Comparison of ENCODE assay signal across 22 cellular contexts in genomic region chr16:64394061-64394460, GRCh38.
A peak's percentile ranks its signal among the peaks of the same experiment; 100 is the strongest.
DNase-seq lines count a peak whose midpoint lies in the region; ATAC-seq, FAIRE-seq and TF ChIP-seq lines count a peak whose summit lies in the region.
"Had no signal": no experiment of that assay in that cellular context is flagged by ENCODE, and none has a peak within 500 bp of the region (broad histone marks: within the 10 kb centered on the region; RNA-seq: fewer than 3 reads in every experiment).

No MANE protein-coding gene starts in this region.

- H3K27me3 ChIP-seq in IMR-90 (ENCODE audit: control insufficient read depth, insufficient read depth, low read length) (no peaks in the 10 kb centered on the region), HAP-1 (ENCODE audit: low read depth) (no peaks in the 10 kb centered on the region)
- H3K27me3 ChIP-seq: BLaER1 treated with 17β-estradiol and CSF1 and Interleukin-3, amounts not matched to agents 10 nM and 100 nM had no signal

- H3K14ac ChIP-seq in IMR-90 (replicated peaks; ENCODE audit: low read depth, low read length): no peak overlapping the region

- ATAC-seq in A549: no peak
- no peak for ATAC-seq in IMR-90 (ENCODE audit: low read depth)
- ATAC-seq: GM12878 had no signal

- no peak for TF ChIP-seq EP300 in A549 (IDR thresholded peaks at IDR 0.05)

- no peak overlapping the region for H4K8ac ChIP-seq in IMR-90 (ENCODE audit: low read depth in 2 of 2, low read length in 2 of 2)

- H4K91ac ChIP-seq in IMR-90 (ENCODE audit: insufficient read depth, low read depth, low read length): no peak overlapping the region

- TF ChIP-seq POLR2A in A549 (IDR thresholded peaks at IDR 0.05; ENCODE audit: low read length) (no peak), IMR-90 (IDR thresholded peaks at IDR 0.05; ENCODE audit: low read depth, low read length) (no peak)

- no peak overlapping the region for H3K4ac ChIP-seq in IMR-90 (ENCODE audit: low read depth, low read length)

- in situ Hi-C loops in IMR-90 (cut with MboI; ENCODE audit: low sequenced_read_pairs) (no loop called here), HAP-1 (cut with MboI; ENCODE audit: low sequenced_read_pairs) (no loop called here)

- POLR2A ChIA-PET in A549 (lab: Yijun Ruan, JAX) (no interaction called here), IMR-90 (lab: Charles Lee; ENCODE audit: unreplicated experiment) (no interaction called here)

- H2BK15ac ChIP-seq in IMR-90 (ENCODE audit: low read depth, low read length): no peak overlapping the region

- CTCF ChIA-PET in A549 (lab: Yijun Ruan, JAX) (no interaction called here), IMR-90 (lab: Yijun Ruan, JAX) (no interaction called here)

- H4K5ac ChIP-seq in IMR-90 (ENCODE audit: low read depth, low read length): no peak overlapping the region

- H2AK9ac ChIP-seq in IMR-90 (replicated peaks; ENCODE audit: low read depth, low read length, poor library complexity): no peak overlapping the region

- no peak overlapping the region for H2BK120ac ChIP-seq in IMR-90 (ENCODE audit: low read depth, low read length)

- H3K36me3 ChIP-seq in IMR-90 (ENCODE audit: control insufficient read depth, insufficient read depth, low read length) (no peaks in the 10 kb centered on the region), HAP-1 (replicated peaks) (no peaks in the 10 kb centered on the region)
- H3K36me3 ChIP-seq: BLaER1 treated with 17β-estradiol and CSF1 and Interleukin-3, amounts not matched to agents 10 nM and 100 nM had no signal

- TF ChIP-seq CTCF in A549 (IDR thresholded peaks at IDR 0.05) (no peak), IMR-90 (conservative IDR thresholded peaks at IDR 0.05; ENCODE audit: low read depth, low read length) (no peak)

- H2BK5ac ChIP-seq in IMR-90 (ENCODE audit: low read depth, low read length, poor library complexity, severe bottlenecking): no peak overlapping the region

- H3K4me3 ChIP-seq in A549 (no peak overlapping the region), IMR-90 (ENCODE audit: insufficient read depth, low read depth, low read length) (no peak overlapping the region), HAP-1 (no peak overlapping the region)
- H3K4me3 ChIP-seq: BLaER1 treated with 17β-estradiol and CSF1 and Interleukin-3, amounts not matched to agents 10 nM and 100 nM; GM12878 had no signal

- peaks cover 10% of the 10 kb centered on the region; the same call in 2 of the 3 replicates for H3K4me1 ChIP-seq in A549
- H3K4me1 ChIP-seq in IMR-90 (ENCODE audit: control insufficient read depth, insufficient read depth, low read length): peaks cover 7% of the 10 kb centered on the region
- no peaks in the 10 kb centered on the region for H3K4me1 ChIP-seq in HAP-1

- H2AK5ac ChIP-seq in IMR-90 (ENCODE audit: low read depth, low read length): no peak overlapping the region

- H3K9me3 ChIP-seq in A549: no peaks in the 10 kb centered on the region
- no peaks in the 10 kb centered on the region for H3K9me3 ChIP-seq in IMR-90 (ENCODE audit: control insufficient read depth, insufficient read depth, low read length)
- H3K9me3 ChIP-seq in HAP-1: no peaks in the 10 kb centered on the region
- H3K9me3 ChIP-seq: BLaER1 treated with 17β-estradiol and CSF1 and Interleukin-3, amounts not matched to agents 10 nM and 100 nM had no signal

- no peak for TF ChIP-seq RAD21 in A549 (conservative IDR thresholded peaks at IDR 0.05 in 1 of 2, IDR thresholded peaks at IDR 0.05 in 1 of 2)
- TF ChIP-seq RAD21 in IMR-90 (IDR thresholded peaks at IDR 0.05; ENCODE audit: low read length): no peak

- H3K27ac ChIP-seq in A549 (no peak overlapping the region), IMR-90 (ENCODE audit: insufficient read depth, low read length) (no peak overlapping the region)
- H3K27ac ChIP-seq: BLaER1 treated with 17β-estradiol and CSF1 and Interleukin-3, amounts not matched to agents 10 nM and 100 nM had no signal

- no peak overlapping the region for H2BK20ac ChIP-seq in IMR-90 (ENCODE audit: low read depth, low read length)

- H3K18ac ChIP-seq in IMR-90 (ENCODE audit: low read depth, low read length): no peak overlapping the region

- intact Hi-C loops in IMR-90 (cut with micrococcal nuclease): no loop called here

- H4K20me1 ChIP-seq in IMR-90 (ENCODE audit: insufficient read depth, low read length): no peaks in the 10 kb centered on the region
- H4K20me1 ChIP-seq: BLaER1 treated with 17β-estradiol and CSF1 and Interleukin-3, amounts not matched to agents 10 nM and 100 nM had no signal

- FAIRE-seq in A549 (lab: Jason Lieb, UNC): no peak
- FAIRE-seq in islet of Langerhans (lab: Jason Lieb, UNC): peak; percentile 13
- FAIRE-seq: GM12878, GM12892, GM18507 had no signal

- dilution Hi-C loops in IMR-90 (cut with HindIII; ENCODE audit: low sequenced_read_pairs, unreplicated experiment): no loop called here

- H3K23ac ChIP-seq in IMR-90 (ENCODE audit: low read depth, low read length): no peak overlapping the region

- no TSS peak for BruUV-seq in IMR-90 (replicated peaks; lab: Mats Ljungman, UMichigan)

- no peak overlapping the region for H3K56ac ChIP-seq in IMR-90 (ENCODE audit: extremely low read depth, insufficient read depth, low read length)

- no peaks in the 10 kb centered on the region for H3K9me1 ChIP-seq in IMR-90 (ENCODE audit: insufficient read depth, low read length)

- no peaks in the 10 kb centered on the region for H3K79me1 ChIP-seq in IMR-90 (ENCODE audit: low read depth in 1 of 2, low read length in 2 of 2)

- DNase-seq in A549 (ENCODE audit: low read depth in 1 of 2, low spot score in 1 of 2): no peak
- DNase-seq in IMR-90: no peak
- no peak for DNase-seq in MV-4-11 (lab: John Stamatoyannopoulos, UW)
- DNase-seq in HAP-1 (ENCODE audit: low spot score in 2 of 2): no peak
- DNase-seq: 8988T; AML-193; CD4-positive, alpha-beta memory T cell; CD4-positive, CD25-positive, alpha-beta regulatory T cell; CD8-positive, alpha-beta memory T cell; COR-L47; DMS 273 treated with DMSO at 0.1 percent for 48 hours; DMS153; DMS53; DMS79; DND-41; EL; GDM1 had no signal

- H3K4me2 ChIP-seq in A549 (no peak overlapping the region), IMR-90 (ENCODE audit: low read depth, low read length) (no peak overlapping the region)
- H3K4me2 ChIP-seq: BLaER1 treated with 17β-estradiol and CSF1 and Interleukin-3, amounts not matched to agents 10 nM and 100 nM had no signal

- WGBS in A549 (ENCODE audit: missing lambda C conversion rate): 9% methylated on average over 1 of the region's 1 CpG
- no CpG with 5 or more reads among the region's 1 CpG for WGBS in IMR-90 (ENCODE audit: extremely low coverage in 2 of 2, insufficient read length in 1 of 2), 2 experiments

- no peak overlapping the region for H2AFZ ChIP-seq in IMR-90 (replicated peaks; ENCODE audit: low read length, poor library complexity)

- H3K9ac ChIP-seq in IMR-90 (ENCODE audit: low read depth, low read length): no peak overlapping the region
- H3K9ac ChIP-seq: BLaER1 treated with 17β-estradiol and CSF1 and Interleukin-3, amounts not matched to agents 10 nM and 100 nM had no signal

TF ChIP-seq in A549, 52 proteins besides CTCF, POLR2A, EP300 and RAD21:
- peak; percentile 69 for TF ChIP-seq MAFK (IDR thresholded peaks at IDR 0.05; ENCODE audit: partially characterized antibody)
- TF ChIP-seq EHMT2 (IDR thresholded peaks at IDR 0.05; ENCODE audit: low read depth): no peak

TF ChIP-seq in IMR-90, 13 proteins besides CTCF, POLR2A, EP300 and RAD21:
- TF ChIP-seq USF2 (IDR thresholded peaks at IDR 0.05; ENCODE audit: low read depth, low read length) (no peak), MAFK (IDR thresholded peaks at IDR 0.05; ENCODE audit: low read depth, low read length) (peak; percentile 67), NFE2L2 (IDR thresholded peaks at IDR 0.05; ENCODE audit: low read depth, low read length) (no peak)
